14 cellular contexts compared by ENCODE assay signal in genomic region chr7:28364082-28364481, GRCh38. TPM values are rescaled to one million over a fixed set of nuclear protein-coding genes. Genes with fewer than 3 reads are reported as not detected.
A peak's percentile ranks its signal among the peaks of the same experiment; 100 is the strongest.
DNase-seq lines count a peak whose midpoint lies in the region; ATAC-seq and TF ChIP-seq lines count a peak whose summit lies in the region.
"Had no signal": no experiment of that assay in that cellular context is flagged by ENCODE, and none has a peak within 500 bp of the region (broad histone marks: within the 10 kb centered on the region; RNA-seq: fewer than 3 reads in every experiment).

No MANE protein-coding gene starts in this region.

- in situ Hi-C loops in IMR-90 (cut with MboI; ENCODE audit: low sequenced_read_pairs): no loop called here

- no peak overlapping the region for H2AFZ ChIP-seq in IMR-90 (replicated peaks; ENCODE audit: low read length, poor library complexity)

- ATAC-seq in IMR-90 (ENCODE audit: low read depth) (no peak), HG02852 (IDR thresholded peaks at IDR 0.05; ENCODE audit: unreplicated experiment) (no peak)
- ATAC-seq: esophagus mucosa had no signal

- H3K36me3 ChIP-seq in IMR-90 (ENCODE audit: control insufficient read depth, insufficient read depth, low read length): no peaks in the 10 kb centered on the region
- H3K36me3 ChIP-seq: sigmoid colon had no signal

- no peak overlapping the region for H2BK5ac ChIP-seq in IMR-90 (ENCODE audit: low read depth, low read length, poor library complexity, severe bottlenecking)

- H3K56ac ChIP-seq in IMR-90 (ENCODE audit: extremely low read depth, insufficient read depth, low read length): no peak overlapping the region

- H3K9ac ChIP-seq in IMR-90 (ENCODE audit: low read depth, low read length): no peak overlapping the region

- H3K27me3 Mint-ChIP-seq in Calu3 (ENCODE audit: unreplicated experiment) (no peaks in the 10 kb centered on the region), neural crest cell (ENCODE audit: low read depth) (no peaks in the 10 kb centered on the region)

- no peaks in the 10 kb centered on the region for H4K20me1 ChIP-seq in IMR-90 (ENCODE audit: insufficient read depth, low read length)

- H3K9me3 Mint-ChIP-seq in Calu3 (ENCODE audit: low read depth, unreplicated experiment) (peaks cover 13% of the 10 kb centered on the region), neural crest cell (peaks cover 14% of the 10 kb centered on the region)

- H3K27ac ChIP-seq in IMR-90 (ENCODE audit: insufficient read depth, low read length): no peak overlapping the region
- H3K27ac ChIP-seq: sigmoid colon had no signal

- 0 out of 2 replicates have a peak, but pooled peaks cover 2% of the 10 kb centered on the region for H3K9me3 ChIP-seq in IMR-90 (ENCODE audit: control insufficient read depth, insufficient read depth, low read length)
- H3K9me3 ChIP-seq: sigmoid colon had no signal

- H3K4me1 ChIP-seq in IMR-90 (ENCODE audit: control insufficient read depth, insufficient read depth, low read length): peaks cover 2% of the 10 kb centered on the region; the same call in 1 of the 2 replicates
- H3K4me1 ChIP-seq: sigmoid colon had no signal

- intact Hi-C loops in Calu3 (cut with micrococcal nuclease; ENCODE audit: unreplicated experiment): no loop called here
- intact Hi-C loops in IMR-90 (cut with micrococcal nuclease): no loop called here

- H4K91ac ChIP-seq in IMR-90 (ENCODE audit: insufficient read depth, low read depth, low read length): no peak overlapping the region; the same call in 1 of the 2 replicates

- H4K5ac ChIP-seq in IMR-90 (ENCODE audit: low read depth, low read length): no peak overlapping the region

- H3K9me1 ChIP-seq in IMR-90 (ENCODE audit: insufficient read depth, low read length): no peaks in the 10 kb centered on the region

- H2BK20ac ChIP-seq in IMR-90 (ENCODE audit: low read depth, low read length): no peak overlapping the region

- peak; percentile 23 for TF ChIP-seq CTCF in Calu3 (IDR thresholded peaks at IDR 0.05; ENCODE audit: unreplicated experiment)
- TF ChIP-seq CTCF in IMR-90 (conservative IDR thresholded peaks at IDR 0.05; ENCODE audit: low read depth, low read length): peak; percentile 18; the same call in 1 of the 2 replicates
- TF ChIP-seq CTCF in cardiac fibroblast (IDR thresholded peaks at IDR 0.05; ENCODE audit: low read depth, low read length): peak; percentile 17
- peak; percentile 52 for TF ChIP-seq CTCF in neural crest cell (conservative IDR thresholded peaks at IDR 0.05)
- TF ChIP-seq CTCF in GM20000 (IDR thresholded peaks at IDR 0.05; ENCODE audit: extremely low read depth, missing control alignments): no peak

- H3K14ac ChIP-seq in IMR-90 (replicated peaks; ENCODE audit: low read depth, low read length): no peak overlapping the region

- H3K18ac ChIP-seq in IMR-90 (ENCODE audit: low read depth, low read length): no peak overlapping the region

- CTCF ChIA-PET in Calu3 (lab: Charles Lee): interaction anchor here (0.9 to 1.5 kb wide), 3 partner anchors 10 to 67 kb away, joined by 3 to 6 read pairs (median 4); no protein-coding TSS in a partner anchor
- CTCF ChIA-PET in IMR-90 (lab: Yijun Ruan, JAX): interaction anchor here (0.5 kb wide), 1 partner anchor 132 kb away, joined by 3 read pairs; no protein-coding TSS in a partner anchor

- POLR2A ChIA-PET in IMR-90 (lab: Charles Lee; ENCODE audit: unreplicated experiment): no interaction called here

- H3K23ac ChIP-seq in IMR-90 (ENCODE audit: low read depth, low read length): no peak overlapping the region

- no TSS peak for BruUV-seq in Calu3 (replicated peaks; lab: Mats Ljungman, UMichigan)
- BruUV-seq in IMR-90 (replicated peaks; lab: Mats Ljungman, UMichigan): no TSS peak

- no peaks in the 10 kb centered on the region for H3K27me3 ChIP-seq in IMR-90 (ENCODE audit: control insufficient read depth, insufficient read depth, low read length)
- H3K27me3 ChIP-seq: sigmoid colon had no signal

- WGBS in IMR-90 (ENCODE audit: extremely low coverage in 2 of 2, insufficient read length in 1 of 2), 2 experiments: no CpG with 5 or more reads among the region's 3 CpGs

- no peak overlapping the region for H2AK9ac ChIP-seq in IMR-90 (replicated peaks; ENCODE audit: low read depth, low read length, poor library complexity)

- H3K79me1 ChIP-seq in IMR-90 (ENCODE audit: low read depth in 1 of 2, low read length in 2 of 2): no peaks in the 10 kb centered on the region

- DNase-seq in Calu3: no peak
- DNase-seq in IMR-90: no peak
- peak in 1 of 2 donors; percentile 24 for DNase-seq in cardiac fibroblast (ENCODE audit: low read depth in 2 of 2)
- DNase-seq in neural crest cell (ENCODE audit: low read depth, low spot score): no peak
- DNase-seq in DMS153 treated with DMSO at 0.1 percent for 48 hours (lab: John Stamatoyannopoulos, UW; ENCODE audit: unreplicated experiment): no peak
- DNase-seq in GM20000 (ENCODE audit: low spot score): no peak
- DNase-seq: activated naive CD4-positive, alpha-beta T cell treated with anti-CD3 and anti-CD28 coated beads for 36 hours; DMS153; NCI-H2227 treated with DMSO at 0.1 percent for 48 hours; sigmoid colon had no signal

- H2BK15ac ChIP-seq in IMR-90 (ENCODE audit: low read depth, low read length): no peak overlapping the region

- TF ChIP-seq POLR2A in IMR-90 (IDR thresholded peaks at IDR 0.05; ENCODE audit: low read depth, low read length): no peak

- H2BK120ac ChIP-seq in IMR-90 (ENCODE audit: low read depth, low read length): no peak overlapping the region

- H3K27ac Mint-ChIP-seq in Calu3 (ENCODE audit: unreplicated experiment) (no peak overlapping the region), neural crest cell (ENCODE audit: unreplicated experiment) (no peak overlapping the region)
- H3K27ac Mint-ChIP-seq: activated naive CD4-positive, alpha-beta T cell treated with anti-CD3 and anti-CD28 coated beads for 36 hours had no signal

- TF ChIP-seq RAD21 in IMR-90 (IDR thresholded peaks at IDR 0.05; ENCODE audit: low read length): no peak

- no peak overlapping the region for H2AK5ac ChIP-seq in IMR-90 (ENCODE audit: low read depth, low read length)

- H3K4me3 Mint-ChIP-seq in Calu3 (ENCODE audit: low read depth, unreplicated experiment): no peak overlapping the region
- H3K4me3 Mint-ChIP-seq in neural crest cell: no peak overlapping the region
- H3K4me3 Mint-ChIP-seq: activated naive CD4-positive, alpha-beta T cell treated with anti-CD3 and anti-CD28 coated beads for 36 hours; central memory CD8-positive, alpha-beta T cell had no signal

- no peaks in the 10 kb centered on the region for H3K36me3 Mint-ChIP-seq in Calu3 (ENCODE audit: insufficient read depth, unreplicated experiment)
- H3K36me3 Mint-ChIP-seq in neural crest cell (ENCODE audit: low read depth): peaks cover 9% of the 10 kb centered on the region

- H3K4me1 Mint-ChIP-seq in Calu3 (ENCODE audit: low read depth, unreplicated experiment) (peaks cover 6% of the 10 kb centered on the region), neural crest cell (peaks cover 13% of the 10 kb centered on the region)
- H3K4me1 Mint-ChIP-seq: central memory CD8-positive, alpha-beta T cell had no signal

- H3K4me2 ChIP-seq in IMR-90 (ENCODE audit: low read depth, low read length): no peak overlapping the region

- dilution Hi-C loops in IMR-90 (cut with HindIII; ENCODE audit: low sequenced_read_pairs, unreplicated experiment): no loop called here

- H3K4ac ChIP-seq in IMR-90 (ENCODE audit: low read depth, low read length): no peak overlapping the region

- no peak overlapping the region for H4K8ac ChIP-seq in IMR-90 (ENCODE audit: low read depth in 2 of 2, low read length in 2 of 2)

- H3K4me3 ChIP-seq in IMR-90 (ENCODE audit: insufficient read depth, low read depth, low read length): no peak overlapping the region
- H3K4me3 ChIP-seq in cardiac fibroblast (replicated peaks in 1 of 2; ENCODE audit: low read depth in 2 of 2, low read length in 2 of 2): no peak overlapping the region
- H3K4me3 ChIP-seq: sigmoid colon had no signal

TF ChIP-seq in IMR-90, 13 proteins besides CTCF, POLR2A, EP300 and RAD21 (continues in another document):
- TF ChIP-seq RCOR1 (IDR thresholded peaks at IDR 0.05; ENCODE audit: insufficient replicate concordance, low read length) (no peak), RFX5 (IDR thresholded peaks at IDR 0.05; ENCODE audit: low read depth, low read length) (no peak), SMC3 (IDR thresholded peaks at IDR 0.05; ENCODE audit: low read depth, low read length) (no peak), USF2 (IDR thresholded peaks at IDR 0.05; ENCODE audit: low read depth, low read length) (no peak), NFE2L2 (IDR thresholded peaks at IDR 0.05; ENCODE audit: low read depth, low read length) (no peak), FOS (IDR thresholded peaks at IDR 0.05; ENCODE audit: low read depth, low read length) (no peak), CEBPB (IDR thresholded peaks at IDR 0.05; ENCODE audit: low read depth, low read length) (no peak), CHD1 (IDR thresholded peaks at IDR 0.05; ENCODE audit: low read depth, low read length) (no peak), MAFK (IDR thresholded peaks at IDR 0.05; ENCODE audit: low read depth, low read length) (no peak), MXI1 (IDR thresholded peaks at IDR 0.05; ENCODE audit: borderline replicate concordance, low read depth, low read length) (no peak), BHLHE40 (IDR thresholded peaks at IDR 0.05; ENCODE audit: low read depth, low read length) (no peak), MAZ (IDR thresholded peaks at IDR 0.05; ENCODE audit: borderline replicate concordance, low read depth, low read length) (no peak)

RNA-seq across cellular contexts. Expression of gene CREB5, which starts 48.2 kb away (rescaled TPM):
- total RNA-seq in Calu3 (2022) (12.9 and 19.2 TPM in 2 replicates), IMR-90 (2012; rRNA removed) (7.3 and 11.1 TPM in 2 replicates), neural crest cell (6.9 and 8.3 TPM in 2 replicates)
- polyA plus RNA-seq in IMR-90 (2012; rRNA removed): 13.1 and 17.9 TPM in 2 replicates
- polyA plus RNA-seq in IMR-90 (2012; cell fraction: cytosol; rRNA removed): 8.1 and 23.7 TPM in 2 replicates
- 66.8 and 78.4 TPM in 2 replicates for polyA plus RNA-seq in IMR-90 (2012; cell fraction: nucleus; rRNA removed; ENCODE audit: low replicate concordance)
- total RNA-seq: activated CD8-positive, alpha-beta memory T cell treated with anti-CD3 and anti-CD28 coated beads for 36 hours had no signal
